Comparison of ENCODE assay signal across 35 cellular contexts in genomic region chr10:130002606-130003005, GRCh38. TPM values are rescaled to one million over a fixed set of nuclear protein-coding genes. Genes with fewer than 3 reads are reported as not detected.
"Had no signal": no experiment of that assay in that cellular context is flagged by ENCODE, and none has a peak within 500 bp of the region (broad histone marks: within the 10 kb centered on the region; RNA-seq: fewer than 3 reads in every experiment).

No MANE protein-coding gene starts in this region.

- H3K4me3 ChIP-seq: ascending aorta, cardiac muscle cell had no signal

- H3K27me3 Mint-ChIP-seq: activated naive CD4-positive, alpha-beta T cell treated with anti-CD3 and anti-CD28 coated beads, Interleukin-2, amount 10 ng/mL, durations not matched to agents 7 days and 5 days had no signal

- DNase-seq: activated B cell treated with CpG ODN at 0.5 μM for 24 hours; activated CD4-positive, alpha-beta memory T cell treated with anti-CD3 and anti-CD28 coated beads for 36 hours; activated CD4-positive, alpha-beta T cell treated with anti-CD3 and anti-CD28 coated beads for 48 hours; activated CD4-positive, alpha-beta T cell treated with anti-CD3 and anti-CD28 coated beads, Interleukin-2, amount 50 U/mL, for 1 hour; activated CD4-positive, alpha-beta T cell treated with anti-CD3 and anti-CD28 coated beads, Interleukin-2, amount 50 U/mL, for 4 hours; activated CD4-positive, CD25-positive, alpha-beta regulatory T cell treated with anti-CD3 and anti-CD28 coated beads, Interleukin-2, amount 50 U/mL, for 72 hours; activated CD8-positive, alpha-beta memory T cell treated with anti-CD3 and anti-CD28 coated beads, Interleukin-2, amount 50 U/mL, for 4 hours; activated CD8-positive, alpha-beta T cell treated with anti-CD3 and anti-CD28 coated beads for 36 hours; activated gamma-delta T cell; activated naive CD4-positive, alpha-beta T cell treated with anti-CD3 and anti-CD28 coated beads, Interleukin-2, amount 10 ng/mL, durations not matched to agents 7 days and 5 days; activated naive CD4-positive, alpha-beta T cell treated with Interleukin-2 at 50 U/mL for 16 hours; activated naive CD8-positive, alpha-beta T cell treated with anti-CD3 and anti-CD28 coated beads, Interleukin-2, amount 10 ng/mL, durations not matched to agents 7 days and 5 days; activated naive CD8-positive, alpha-beta T cell treated with anti-CD3 and anti-CD28 coated beads, Interleukin-2, amount 50 U/mL, for 24 hours; activated T-cell treated with anti-CD3 and anti-CD28 coated beads for 4 hours; activated T-cell treated with anti-CD3 and anti-CD28 coated beads, Interleukin-2, amount 50 U/mL, for 1 hour; activated T-cell treated with anti-CD3 and anti-CD28 coated beads, Interleukin-2, amount 50 U/mL, for 4 hours; activated T-cell treated with anti-CD3 and anti-CD28 coated beads, Interleukin-2, amount 50 U/mL, for 72 hours; amygdala; anterior cingulate cortex; central memory CD4-positive, alpha-beta T cell; SW 1271; T-helper 1 cell; T-helper 2 cell; T-helper 9 cell had no signal

- H3K36me3 Mint-ChIP-seq: activated CD4-positive, alpha-beta memory T cell treated with anti-CD3 and anti-CD28 coated beads for 36 hours; activated naive CD4-positive, alpha-beta T cell treated with anti-CD3 and anti-CD28 coated beads, Interleukin-2, amount 10 ng/mL, durations not matched to agents 7 days and 5 days; activated naive CD8-positive, alpha-beta T cell; activated naive CD8-positive, alpha-beta T cell treated with anti-CD3 and anti-CD28 coated beads, Interleukin-2, amount 10 ng/mL, durations not matched to agents 7 days and 5 days; brain had no signal

- H3K9me3 ChIP-seq: ascending aorta had no signal

- ATAC-seq: activated CD8-positive, alpha-beta T cell treated with anti-CD3 and anti-CD28 coated beads for 36 hours; activated naive CD8-positive, alpha-beta T cell treated with anti-CD3 and anti-CD28 coated beads, Interleukin-2, amount 50 U/mL, for 24 hours; activated T-cell treated with anti-CD3 and anti-CD28 coated beads, Interleukin-2, amount 50 U/mL, for 4 hours; activated T-cell treated with anti-CD3 and anti-CD28 coated beads, Interleukin-2, amount 50 U/mL, for 72 hours; activated T-helper 17 cell treated with anti-CD3 and anti-CD28 coated beads, Interleukin-2, amount 50 U/mL, for 72 hours had no signal

- H3K4me1 Mint-ChIP-seq: activated B cell treated with CpG ODN at 0.5 μM for 24 hours; activated naive CD4-positive, alpha-beta T cell treated with anti-CD3 and anti-CD28 coated beads, Interleukin-2, amount 10 ng/mL, durations not matched to agents 7 days and 5 days; activated naive CD4-positive, alpha-beta T cell treated with anti-CD3 and anti-CD28 coated beads, Interleukin-2, amount 50 U/mL, for 24 hours; activated naive CD8-positive, alpha-beta T cell treated with anti-CD3 and anti-CD28 coated beads, Interleukin-2, amount 10 ng/mL, durations not matched to agents 7 days and 5 days; activated naive CD8-positive, alpha-beta T cell treated with anti-CD3 and anti-CD28 coated beads, Interleukin-2, amount 50 U/mL, for 24 hours; activated T-helper 17 cell treated with anti-CD3 and anti-CD28 coated beads, Interleukin-2, amount 50 U/mL, for 72 hours; brain had no signal

- H3K27me3 ChIP-seq: ascending aorta had no signal

- H3K9me3 Mint-ChIP-seq: activated CD4-positive, alpha-beta memory T cell treated with anti-CD3 and anti-CD28 coated beads for 36 hours; activated naive CD4-positive, alpha-beta T cell treated with anti-CD3 and anti-CD28 coated beads, Interleukin-2, amount 10 ng/mL, durations not matched to agents 7 days and 5 days; activated naive CD8-positive, alpha-beta T cell treated with anti-CD3 and anti-CD28 coated beads, Interleukin-2, amount 10 ng/mL, durations not matched to agents 7 days and 5 days; T-helper 2 cell treated with Interferon-gamma antibody and Interleukin-4, amounts not matched to agents 5 μg/mL and 100 μg/mL, for 36 hours had no signal

- H3K27ac Mint-ChIP-seq: activated B cell treated with CpG ODN at 0.5 μM for 24 hours; activated CD4-positive, alpha-beta memory T cell treated with anti-CD3 and anti-CD28 coated beads for 36 hours; activated CD8-positive, alpha-beta T cell treated with anti-CD3 and anti-CD28 coated beads for 36 hours; activated naive CD4-positive, alpha-beta T cell treated with anti-CD3 and anti-CD28 coated beads, Interleukin-2, amount 10 ng/mL, durations not matched to agents 7 days and 5 days; activated naive CD4-positive, alpha-beta T cell treated with anti-CD3 and anti-CD28 coated beads, Interleukin-2, amount 50 U/mL, for 24 hours; activated naive CD8-positive, alpha-beta T cell; activated naive CD8-positive, alpha-beta T cell treated with anti-CD3 and anti-CD28 coated beads, Interleukin-2, amount 10 ng/mL, durations not matched to agents 7 days and 5 days; activated naive CD8-positive, alpha-beta T cell treated with anti-CD3 and anti-CD28 coated beads, Interleukin-2, amount 50 U/mL, for 24 hours; activated T-cell treated with anti-CD3 and anti-CD28 coated beads, Interleukin-2, amount 50 U/mL, for 72 hours; activated T-helper 1 cell treated with anti-CD3 and anti-CD28 coated beads, Interleukin-12 subunit alpha, Interleukin-12 subunit beta, Interleukin-2, Interleukin-4 antibody, amounts not matched to agents 30 ng/mL and 10 ng/mL and 1 ng/mL, durations not matched to agents 14 hours and 24 hours and 36 hours; activated T-helper 17 cell treated with anti-CD3 and anti-CD28 coated beads, Interleukin-2, amount 50 U/mL, for 72 hours; brain; T-helper 1 cell treated with Interleukin-12 subunit alpha and Interleukin-12 subunit beta and Interleukin-4 antibody, amounts not matched to agents 30 μg/mL and 1 μg/mL, for 36 hours; T-helper 2 cell treated with Interferon-gamma antibody and Interleukin-4, amounts not matched to agents 5 μg/mL and 100 μg/mL, for 36 hours had no signal

- H3K4me1 ChIP-seq: ascending aorta had no signal

- H3K36me3 ChIP-seq: ascending aorta, cardiac muscle cell had no signal

- H3K27ac ChIP-seq: ascending aorta, cardiac muscle cell, VCaP had no signal

- H3K4me3 Mint-ChIP-seq: activated B cell treated with CpG ODN at 0.5 μM for 24 hours; activated CD4-positive, alpha-beta memory T cell treated with anti-CD3 and anti-CD28 coated beads for 36 hours; activated CD8-positive, alpha-beta T cell treated with anti-CD3 and anti-CD28 coated beads for 36 hours; activated naive CD4-positive, alpha-beta T cell treated with anti-CD3 and anti-CD28 coated beads, Interleukin-2, amount 10 ng/mL, durations not matched to agents 7 days and 5 days; activated naive CD4-positive, alpha-beta T cell treated with anti-CD3 and anti-CD28 coated beads, Interleukin-2, amount 50 U/mL, for 24 hours; activated naive CD8-positive, alpha-beta T cell; activated naive CD8-positive, alpha-beta T cell treated with anti-CD3 and anti-CD28 coated beads, Interleukin-2, amount 10 ng/mL, durations not matched to agents 7 days and 5 days; activated naive CD8-positive, alpha-beta T cell treated with anti-CD3 and anti-CD28 coated beads, Interleukin-2, amount 50 U/mL, for 24 hours; activated T-cell treated with anti-CD3 and anti-CD28 coated beads, Interleukin-2, amount 50 U/mL, for 4 hours; activated T-cell treated with anti-CD3 and anti-CD28 coated beads, Interleukin-2, amount 50 U/mL, for 72 hours; activated T-helper 1 cell treated with anti-CD3 and anti-CD28 coated beads, Interleukin-12 subunit alpha, Interleukin-12 subunit beta, Interleukin-2, Interleukin-4 antibody, amounts not matched to agents 30 ng/mL and 10 ng/mL and 1 ng/mL, durations not matched to agents 14 hours and 24 hours and 36 hours; activated T-helper 17 cell treated with anti-CD3 and anti-CD28 coated beads, Interleukin-2, amount 50 U/mL, for 72 hours; brain; T-helper 1 cell treated with Interleukin-12 subunit alpha and Interleukin-12 subunit beta and Interleukin-4 antibody, amounts not matched to agents 30 μg/mL and 1 μg/mL, for 36 hours; T-helper 2 cell treated with Interferon-gamma antibody and Interleukin-4, amounts not matched to agents 5 μg/mL and 100 μg/mL, for 36 hours had no signal

RNA-seq across cellular contexts. Expression of gene EBF3, which starts 38.5 kb away (rescaled TPM):
- total RNA-seq: activated B cell treated with CpG ODN at 0.5 μM for 24 hours; activated CD4-positive, alpha-beta memory T cell treated with anti-CD3 and anti-CD28 coated beads for 36 hours; activated CD8-positive, alpha-beta memory T cell treated with anti-CD3 and anti-CD28 coated beads for 36 hours; activated CD8-positive, alpha-beta T cell treated with anti-CD3 and anti-CD28 coated beads for 36 hours; activated naive CD8-positive, alpha-beta T cell treated with anti-CD3 and anti-CD28 coated beads, Interleukin-2, amount 10 ng/mL, durations not matched to agents 7 days and 5 days; activated T-cell treated with anti-CD3 and anti-CD28 coated beads, Interleukin-2, amount 50 U/mL, for 4 hours; activated T-cell treated with anti-CD3 and anti-CD28 coated beads, Interleukin-2, amount 50 U/mL, for 72 hours; activated T-helper 1 cell treated with anti-CD3 and anti-CD28 coated beads, Interleukin-12 subunit alpha, Interleukin-12 subunit beta, Interleukin-2, Interleukin-4 antibody, amounts not matched to agents 30 ng/mL and 10 ng/mL and 1 ng/mL, durations not matched to agents 14 hours and 24 hours and 36 hours; activated T-helper 17 cell treated with anti-CD3 and anti-CD28 coated beads, Interleukin-2, amount 50 U/mL, for 72 hours had no signal
